Comparison of ENCODE assay signal across 9 cellular contexts in the genomic region with DNA sequence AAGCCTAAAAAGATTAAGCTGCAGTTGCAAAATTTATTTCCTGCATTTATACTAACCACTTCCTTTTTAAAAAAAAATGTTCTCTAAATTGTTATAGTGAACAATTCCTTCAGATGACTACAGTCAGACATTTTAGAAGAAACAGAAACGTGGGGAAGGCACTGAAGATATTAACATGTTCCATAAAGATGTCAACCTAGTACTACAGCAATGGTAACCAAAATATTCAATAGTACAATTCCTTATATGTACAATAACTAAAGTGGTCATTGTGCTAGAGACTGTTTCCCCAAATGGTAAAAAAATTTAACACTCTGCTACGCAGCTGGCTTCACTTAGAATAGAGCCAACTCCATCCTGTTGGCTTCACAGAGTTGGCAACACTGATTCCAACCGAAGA.
DNase-seq lines count a peak whose midpoint lies in the region; ATAC-seq and TF ChIP-seq lines count a peak whose summit lies in the region.
"Had no signal": no experiment of that assay in that cellular context is flagged by ENCODE, and none has a peak within 500 bp of the region (broad histone marks: within the 10 kb centered on the region; RNA-seq: fewer than 3 reads in every experiment).

No MANE protein-coding gene starts in this region.

- H3K27ac ChIP-seq in heart left ventricle (peak overlapping the region in 11 of 12 donors; percentile 2 to 93 (median 66)), upper lobe of right lung (peak overlapping the region; percentile 69)

- H3K27me3 Mint-ChIP-seq in activated naive CD8-positive, alpha-beta T cell, result no peaks in the 10 kb centered on the region
- H3K27me3 Mint-ChIP-seq in memory B cell, result no peaks in the 10 kb centered on the region
- no peaks in the 10 kb centered on the region for H3K27me3 Mint-ChIP-seq in MCF 10A (ENCODE audit: insufficient read depth, unreplicated experiment)
- H3K27me3 Mint-ChIP-seq in stimulated activated naive B cell treated with anti-CD40 and anti-IgM and Interleukin-4, amounts not matched to agents 10 μg/mL and 1 μg/mL and 100 μg/mL, for 72 hours, result no peaks in the 10 kb centered on the region

- peaks cover 25% of the 10 kb centered on the region for H3K36me3 Mint-ChIP-seq in activated naive CD8-positive, alpha-beta T cell
- H3K36me3 Mint-ChIP-seq in memory B cell, result peaks cover 30% of the 10 kb centered on the region
- H3K36me3 Mint-ChIP-seq in MCF 10A (ENCODE audit: insufficient read depth, unreplicated experiment), result peaks cover 10% of the 10 kb centered on the region
- H3K36me3 Mint-ChIP-seq in stimulated activated naive B cell treated with anti-CD40 and anti-IgM and Interleukin-4, amounts not matched to agents 10 μg/mL and 1 μg/mL and 100 μg/mL, for 72 hours, result peaks cover 57 to 68% of the 10 kb centered on the region in 2 donors

- H3K4me3 ChIP-seq in heart left ventricle (peak overlapping the region in 1 of 12 donors; percentile 21), upper lobe of right lung (no peak overlapping the region)

- POLR2A ChIA-PET in MCF 10A (lab: Yijun Ruan, JAX), result interaction anchor here (0.5 kb wide), 1 partner anchor 18 kb away, joined by 4 read pairs; no protein-coding TSS in a partner anchor

- ATAC-seq in heart left ventricle (peak in 1 of 4 donors; percentile 42), Right ventricle myocardium inferior (no peak), memory B cell (ENCODE audit: low read depth) (peak; percentile 41), upper lobe of right lung (no peak), GM19035 (IDR thresholded peaks at IDR 0.05; ENCODE audit: unreplicated experiment) (no peak)
- no peak for ATAC-seq in stimulated activated naive B cell treated with anti-CD40 and anti-IgM and Interleukin-4, amounts not matched to agents 10 μg/mL and 1 μg/mL and 100 μg/mL, for 72 hours (replicated peaks)

- H3K27ac Mint-ChIP-seq in activated naive CD8-positive, alpha-beta T cell, result peak overlapping the region; percentile 87
- H3K27ac Mint-ChIP-seq in memory B cell (no peak overlapping the region), MCF 10A (ENCODE audit: low read depth, unreplicated experiment) (no peak overlapping the region)
- H3K27ac Mint-ChIP-seq in stimulated activated naive B cell treated with anti-CD40 and anti-IgM and Interleukin-4, amounts not matched to agents 10 μg/mL and 1 μg/mL and 100 μg/mL, for 72 hours, result no peak overlapping the region

- peak overlapping the region; percentile 14 for H3K4me3 Mint-ChIP-seq in activated naive CD8-positive, alpha-beta T cell
- H3K4me3 Mint-ChIP-seq in memory B cell (no peak overlapping the region), MCF 10A (ENCODE audit: unreplicated experiment) (no peak overlapping the region)
- H3K4me3 Mint-ChIP-seq in stimulated activated naive B cell treated with anti-CD40 and anti-IgM and Interleukin-4, amounts not matched to agents 10 μg/mL and 1 μg/mL and 100 μg/mL, for 72 hours, result no peak overlapping the region

- BruUV-seq in MCF 10A (replicated peaks; lab: Mats Ljungman, UMichigan), result no TSS peak

- no peaks in the 10 kb centered on the region for H3K9me3 Mint-ChIP-seq in activated naive CD8-positive, alpha-beta T cell (ENCODE audit: low read depth)
- H3K9me3 Mint-ChIP-seq in memory B cell, result no peaks in the 10 kb centered on the region
- no peaks in the 10 kb centered on the region for H3K9me3 Mint-ChIP-seq in MCF 10A (ENCODE audit: unreplicated experiment)
- H3K9me3 Mint-ChIP-seq in stimulated activated naive B cell treated with anti-CD40 and anti-IgM and Interleukin-4, amounts not matched to agents 10 μg/mL and 1 μg/mL and 100 μg/mL, for 72 hours, result peaks cover 7% of the 10 kb centered on the region in 2 donors

- H3K36me3 ChIP-seq in heart left ventricle (peaks cover 0 to 33% (median 0%) of the 10 kb centered on the region in 9 donors), upper lobe of right lung (peaks cover 4% of the 10 kb centered on the region)

- TF ChIP-seq POLR2A in heart left ventricle (IDR thresholded peaks at IDR 0.05), result no peak

- DNase-seq in heart left ventricle (no peak), Right ventricle myocardium inferior (ENCODE audit: missing footprints) (no peak), memory B cell (ENCODE audit: low spot score in 2 of 2) (no peak), upper lobe of right lung (no peak), MCF 10A (ENCODE audit: unreplicated experiment) (no peak)
- no peak for DNase-seq in stimulated activated naive B cell treated with anti-CD40 and anti-IgM and Interleukin-4, amounts not matched to agents 10 μg/mL and 1 μg/mL and 100 μg/mL, for 72 hours
- DNase-seq: NCI-H1436 had no signal

- H3K9me3 ChIP-seq in heart left ventricle (peaks cover 0 to 14% (median 4%) of the 10 kb centered on the region in 12 donors), upper lobe of right lung (no peaks in the 10 kb centered on the region)

- H3K27me3 ChIP-seq in heart left ventricle, result no peaks in the 10 kb centered on the region
- no peaks in the 10 kb centered on the region for H3K27me3 ChIP-seq in upper lobe of right lung

- CTCF ChIA-PET in MCF 10A (lab: Yijun Ruan, JAX), result no interaction called here

- intact Hi-C loops in heart left ventricle (cut with DNase I) (no loop called here), Right ventricle myocardium inferior (cut with DNase I) (no loop called here), upper lobe of right lung (cut with DNase I) (no loop called here), MCF 10A (cut with micrococcal nuclease) (no loop called here)

- TF ChIP-seq CTCF in heart left ventricle (IDR thresholded peaks at IDR 0.05) (no peak), upper lobe of right lung (IDR thresholded peaks at IDR 0.05) (no peak), MCF 10A (IDR thresholded peaks at IDR 0.05; ENCODE audit: unreplicated experiment) (no peak)

- WGBS in heart left ventricle, 4 donors, result 32 to 53% (median 50%) methylated on average over 3 of the region's 3 CpGs

- H3K4me1 ChIP-seq in heart left ventricle (peaks cover 0 to 50% (median 10%) of the 10 kb centered on the region in 12 donors), upper lobe of right lung (peaks cover 18% of the 10 kb centered on the region)

- peaks cover 49% of the 10 kb centered on the region for H3K4me1 Mint-ChIP-seq in activated naive CD8-positive, alpha-beta T cell (ENCODE audit: low read depth)
- H3K4me1 Mint-ChIP-seq in memory B cell (peaks cover 17% of the 10 kb centered on the region), MCF 10A (ENCODE audit: insufficient read depth, unreplicated experiment) (no peaks in the 10 kb centered on the region)
- peaks cover 18 to 37% of the 10 kb centered on the region in 2 donors for H3K4me1 Mint-ChIP-seq in stimulated activated naive B cell treated with anti-CD40 and anti-IgM and Interleukin-4, amounts not matched to agents 10 μg/mL and 1 μg/mL and 100 μg/mL, for 72 hours
